ENCODE assay signal across 8 cellular contexts in genomic region chr22:29268511-29269229, GRCh38.
DNase-seq lines count a peak whose midpoint lies in the region; ATAC-seq, FAIRE-seq and TF ChIP-seq lines count a peak whose summit lies in the region.

No MANE protein-coding gene starts in this region.

- peaks cover 49 to 59% of the 10 kb centered on the region in 2 donors for H3K4me1 Mint-ChIP-seq in effector memory CD8-positive, alpha-beta T cell (ENCODE audit: low read depth in 2 of 2)
- peaks cover 39% of the 10 kb centered on the region for H3K4me1 Mint-ChIP-seq in memory B cell

- H3K36me3 Mint-ChIP-seq in effector memory CD8-positive, alpha-beta T cell (ENCODE audit: insufficient read depth), result peaks cover 51% of the 10 kb centered on the region
- H3K36me3 Mint-ChIP-seq in memory B cell, result peaks cover 14% of the 10 kb centered on the region

- FAIRE-seq in GM19239 (lab: Jason Lieb, UNC), result no peak

- peak overlapping the region; percentile 86 to 90 for H3K4me3 Mint-ChIP-seq in effector memory CD8-positive, alpha-beta T cell
- peak overlapping the region; percentile 88 for H3K4me3 Mint-ChIP-seq in memory B cell

- H3K27ac Mint-ChIP-seq in effector memory CD8-positive, alpha-beta T cell, result peak overlapping the region; percentile 97 to 98
- peak overlapping the region; percentile 98 for H3K27ac Mint-ChIP-seq in memory B cell

- H3K27me3 ChIP-seq in DOHH2 (ENCODE audit: control insufficient read depth, low read length) (no peaks in the 10 kb centered on the region), Loucy (ENCODE audit: insufficient read depth, low read length, poor library complexity, severe bottlenecking) (peaks cover 6% of the 10 kb centered on the region)

- H3K4me3 ChIP-seq in DOHH2 (ENCODE audit: low read length) (peak overlapping the region; percentile 93), Loucy (ENCODE audit: low read length, poor library complexity, severe bottlenecking) (peak overlapping the region; percentile 94)

- H2AFZ ChIP-seq in Loucy (ENCODE audit: low read length), result peak overlapping the region; percentile 94; the same call in 1 of the 2 replicates

- peaks cover 37% of the 10 kb centered on the region for H3K4me1 ChIP-seq in DOHH2 (ENCODE audit: control insufficient read depth, low read length)
- H3K4me1 ChIP-seq in Loucy (ENCODE audit: insufficient read depth, low read length, poor library complexity, severe bottlenecking), result peaks cover 58% of the 10 kb centered on the region

- peaks cover 90% of the 10 kb centered on the region for H3K36me3 ChIP-seq in DOHH2 (ENCODE audit: control insufficient read depth, low read length)
- peaks cover 27% of the 10 kb centered on the region for H3K36me3 ChIP-seq in Loucy (ENCODE audit: insufficient read depth, low read length)

- H3K9ac ChIP-seq in Loucy (ENCODE audit: low read depth, low read length, poor library complexity, severe bottlenecking), result peak overlapping the region; percentile 99

- H3K9me3 ChIP-seq in DOHH2 (ENCODE audit: control insufficient read depth, insufficient read depth, low read length), result no peaks in the 10 kb centered on the region
- H3K9me3 ChIP-seq in Loucy (ENCODE audit: insufficient read depth, low read depth, low read length), result no peaks in the 10 kb centered on the region

- H3K27me3 Mint-ChIP-seq in effector memory CD8-positive, alpha-beta T cell, result no peaks in the 10 kb centered on the region
- H3K27me3 Mint-ChIP-seq in memory B cell, result no peaks in the 10 kb centered on the region

- H3K9me3 Mint-ChIP-seq in effector memory CD8-positive, alpha-beta T cell, result no peaks in the 10 kb centered on the region
- no peaks in the 10 kb centered on the region for H3K9me3 Mint-ChIP-seq in memory B cell

- peak; percentile 16 for ATAC-seq in GM21723 (IDR thresholded peaks at IDR 0.05; ENCODE audit: unreplicated experiment)
- peak; percentile 18 for ATAC-seq in effector memory CD8-positive, alpha-beta T cell (replicated peaks)
- ATAC-seq in memory B cell (ENCODE audit: low read depth), result peak; percentile 16

- H3K9me2 ChIP-seq in DOHH2 (replicated peaks; ENCODE audit: control insufficient read depth, low read length) (no peaks in the 10 kb centered on the region), Loucy (replicated peaks; ENCODE audit: low read depth, low read length) (no peaks in the 10 kb centered on the region)

- TF ChIP-seq CTCF in DOHH2 (IDR thresholded peaks at IDR 0.05; ENCODE audit: low read depth, low read length, poor library complexity, severe bottlenecking) (no peak), Loucy (conservative IDR thresholded peaks at IDR 0.05; ENCODE audit: low read length) (no peak)

- H3F3A ChIP-seq in DOHH2 (ENCODE audit: control insufficient read depth, insufficient read depth) (0 out of 2 replicates have a peak, but pooled peaks cover 3% of the 10 kb centered on the region), Loucy (ENCODE audit: low read depth) (no peaks in the 10 kb centered on the region)

- H3K27ac ChIP-seq in DOHH2 (ENCODE audit: low read depth, low read length), result peak overlapping the region; percentile 84

- peak; percentile 14 to 25 for DNase-seq in activated CD4-positive, alpha-beta T cell treated with anti-CD3 and anti-CD28 coated beads, Interleukin-2, amount 50 U/mL, for 4 hours
- DNase-seq in effector memory CD8-positive, alpha-beta T cell, result peak; percentile 17 to 33 (median 25)
- no peak for DNase-seq in memory B cell (ENCODE audit: low spot score in 2 of 2)
- DNase-seq in stimulated activated CD8-positive, alpha-beta memory T cell treated with anti-CD3 and anti-CD28 coated beads, Interleukin-4, amount 100 ng/mL, for 48 hours, result peak; percentile 60
- no peak for DNase-seq in GM19239 (ENCODE audit: insufficient read length, low spot score)

- H4K20me1 ChIP-seq in DOHH2 (ENCODE audit: control insufficient read depth, insufficient read depth, low read depth, low read length) (peaks cover 47% of the 10 kb centered on the region), Loucy (ENCODE audit: insufficient read depth, low read length, poor library complexity, severe bottlenecking) (peaks cover 58% of the 10 kb centered on the region)

- H3K79me2 ChIP-seq in DOHH2 (ENCODE audit: control insufficient read depth, low read length), result peaks cover 80% of the 10 kb centered on the region
- peaks cover 85% of the 10 kb centered on the region for H3K79me2 ChIP-seq in Loucy (ENCODE audit: insufficient read depth, low read length)

- H3K4me2 ChIP-seq in DOHH2 (ENCODE audit: low read length) (peak overlapping the region; percentile 98), Loucy (ENCODE audit: low read depth, low read length, poor library complexity, severe bottlenecking) (peak overlapping the region; percentile 100)

Comparison
In these comparisons a context has a peak if more than half of its experiments do, and no peak if none do; other contexts are left out.
1. DNase-seq: peak in activated CD4-positive, alpha-beta T cell treated with anti-CD3 and anti-CD28 coated beads, Interleukin-2, amount 50 U/mL, for 4 hours (2 of 2), effector memory CD8-positive, alpha-beta T cell (3 of 3) and stimulated activated CD8-positive, alpha-beta memory T cell treated with anti-CD3 and anti-CD28 coated beads, Interleukin-4, amount 100 ng/mL, for 48 hours (single experiment); none in memory B cell (0 of 2) and GM19239 (single experiment).
2. Peak in every context shown above with its lines, with median percentiles within 50 percentile points of each other: ATAC-seq.